ENCODE assay signal across 1 cellular context in the genomic region with DNA sequence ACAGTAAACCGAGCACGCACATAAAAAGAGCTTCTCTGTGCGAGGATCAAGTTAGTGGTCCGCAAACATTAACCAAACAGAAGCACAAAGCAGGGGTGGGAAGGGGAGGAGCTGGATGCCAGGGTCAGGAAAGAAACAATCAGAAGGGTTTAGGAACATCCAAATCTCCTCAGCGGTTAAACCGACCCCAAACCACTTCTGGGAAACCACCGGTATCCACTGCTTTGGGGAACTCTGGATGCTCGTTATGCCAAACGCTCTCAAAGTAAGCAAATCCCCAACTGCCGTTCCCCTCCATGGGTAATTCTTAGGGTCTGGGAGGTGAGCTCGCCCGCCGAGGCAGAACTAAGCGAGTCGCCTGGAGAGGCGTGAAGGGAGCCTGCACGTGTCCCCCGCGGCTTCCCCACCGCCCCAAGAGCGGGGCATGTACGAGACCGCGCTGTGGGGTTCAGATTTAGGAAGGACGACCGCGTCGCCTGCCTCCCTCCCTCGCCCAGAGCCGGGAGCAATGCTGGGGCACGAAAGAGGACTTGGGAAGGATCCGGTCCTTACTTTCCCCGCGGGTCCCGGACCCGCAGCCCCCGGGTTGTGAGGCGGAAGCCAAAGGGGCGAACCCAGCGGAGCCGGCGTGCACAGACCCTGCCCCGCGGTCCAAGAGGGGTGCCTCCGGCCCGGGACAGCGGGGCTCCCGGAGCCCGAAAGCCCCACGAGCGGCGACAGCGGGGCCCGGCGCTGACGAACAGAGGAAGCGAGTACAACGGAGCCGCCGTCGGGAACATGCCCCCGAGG.
TF ChIP-seq lines count a peak whose summit lies in the region.

No MANE protein-coding gene starts in this region.

TF ChIP-seq in K562, 482 proteins besides CTCF, POLR2A, EP300 and RAD21 (continued from another document and continues in another):
- TF ChIP-seq, protein P1, sequence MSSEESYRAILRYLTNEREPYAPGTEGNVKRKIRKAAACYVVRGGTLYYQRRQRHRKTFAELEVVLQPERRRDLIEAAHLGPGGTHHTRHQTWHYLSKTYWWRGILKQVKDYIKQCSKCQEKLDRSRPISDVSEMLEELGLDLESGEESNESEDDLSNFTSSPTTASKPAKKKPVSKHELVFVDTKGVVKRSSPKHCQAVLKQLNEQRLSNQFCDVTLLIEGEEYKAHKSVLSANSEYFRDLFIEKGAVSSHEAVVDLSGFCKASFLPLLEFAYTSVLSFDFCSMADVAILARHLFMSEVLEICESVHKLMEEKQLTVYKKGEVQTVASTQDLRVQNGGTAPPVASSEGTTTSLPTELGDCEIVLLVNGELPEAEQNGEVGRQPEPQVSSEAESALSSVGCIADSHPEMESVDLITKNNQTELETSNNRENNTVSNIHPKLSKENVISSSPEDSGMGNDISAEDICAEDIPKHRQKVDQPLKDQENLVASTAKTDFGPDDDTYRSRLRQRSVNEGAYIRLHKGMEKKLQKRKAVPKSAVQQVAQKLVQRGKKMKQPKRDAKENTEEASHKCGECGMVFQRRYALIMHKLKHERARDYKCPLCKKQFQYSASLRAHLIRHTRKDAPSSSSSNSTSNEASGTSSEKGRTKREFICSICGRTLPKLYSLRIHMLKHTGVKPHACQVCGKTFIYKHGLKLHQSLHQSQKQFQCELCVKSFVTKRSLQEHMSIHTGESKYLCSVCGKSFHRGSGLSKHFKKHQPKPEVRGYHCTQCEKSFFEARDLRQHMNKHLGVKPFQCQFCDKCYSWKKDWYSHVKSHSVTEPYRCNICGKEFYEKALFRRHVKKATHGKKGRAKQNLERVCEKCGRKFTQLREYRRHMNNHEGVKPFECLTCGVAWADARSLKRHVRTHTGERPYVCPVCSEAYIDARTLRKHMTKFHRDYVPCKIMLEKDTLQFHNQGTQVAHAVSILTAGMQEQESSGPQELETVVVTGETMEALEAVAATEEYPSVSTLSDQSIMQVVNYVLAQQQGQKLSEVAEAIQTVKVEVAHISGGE (CRISPR knock-in tag; IDR thresholded peaks at IDR 0.05) = no peak; a peak in 1 of 6 replicates
- TF ChIP-seq MECOM (CRISPR knock-in tag; IDR thresholded peaks at IDR 0.05) (no peak), HBP1 (CRISPR knock-in tag; IDR thresholded peaks at IDR 0.05) (no peak), BRF2 (IDR thresholded peaks at IDR 0.05; ENCODE audit: borderline replicate concordance, insufficient read depth, insufficient read length) (no peak), KLF13 (tag; IDR thresholded peaks at IDR 0.05; ENCODE audit: borderline replicate concordance, low read depth) (no peak), SMAD1 (IDR thresholded peaks at IDR 0.05; ENCODE audit: low read depth, low read length, partially characterized antibody) (no peak), ZNF584 (CRISPR knock-in tag; IDR thresholded peaks at IDR 0.05; ENCODE audit: low read depth) (no peak), MAZ (CRISPR knock-in tag; conservative IDR thresholded peaks at IDR 0.05 in 1 of 2, IDR thresholded peaks at IDR 0.05 in 1 of 2) (peak in 1 of 2 experiments; percentile 4; a peak in 1 of 4 replicates), LCOR (CRISPR knock-in tag; IDR thresholded peaks at IDR 0.05) (no peak), STAT5A (IDR thresholded peaks at IDR 0.05; ENCODE audit: borderline replicate concordance, low read length) (no peak), PYGO2 (tag; IDR thresholded peaks at IDR 0.05) (no peak), CREM (IDR thresholded peaks at IDR 0.05; ENCODE audit: low read depth) (no peak), ZNF589 (CRISPR knock-in tag; IDR thresholded peaks at IDR 0.05; ENCODE audit: low read depth) (no peak), SRSF9 (IDR thresholded peaks at IDR 0.05; ENCODE audit: borderline replicate concordance, low read depth, low read length) (no peak), NEUROD1 (IDR thresholded peaks at IDR 0.05; ENCODE audit: borderline replicate concordance, low read depth, low read length, partially characterized antibody) (no peak), ZFPM2 (CRISPR knock-in tag; IDR thresholded peaks at IDR 0.05) (no peak), KDM1A (IDR thresholded peaks at IDR 0.05) (no peak), EZH2 (IDR thresholded peaks at IDR 0.05; ENCODE audit: borderline replicate concordance, low read depth, low read length) (no peak), HMBOX1 (IDR thresholded peaks at IDR 0.05) (no peak), ARID2 (IDR thresholded peaks at IDR 0.05) (no peak), MTA1 (IDR thresholded peaks at IDR 0.05; ENCODE audit: borderline replicate concordance) (no peak), ZNF253 (CRISPR knock-in tag; conservative IDR thresholded peaks at IDR 0.05) (no peak), ZKSCAN1 (IDR thresholded peaks at IDR 0.05; ENCODE audit: low read depth, low read length) (no peak), DIDO1 (tag; IDR thresholded peaks at IDR 0.05; ENCODE audit: low read depth) (no peak), ZNF239 (CRISPR knock-in tag; IDR thresholded peaks at IDR 0.05) (no peak), PBX2 (CRISPR knock-in tag; IDR thresholded peaks at IDR 0.05; ENCODE audit: low read depth) (no peak), PBX2 (tag; conservative IDR thresholded peaks at IDR 0.05; ENCODE audit: low read depth) (no peak), GTF2E2 (tag; IDR thresholded peaks at IDR 0.05) (no peak), OTX1 (CRISPR knock-in tag; IDR thresholded peaks at IDR 0.05) (no peak), TRIM28 (IDR thresholded peaks at IDR 0.05) (no peak), FOXK2 (conservative IDR thresholded peaks at IDR 0.05 in 1 of 2, IDR thresholded peaks at IDR 0.05 in 1 of 2; ENCODE audit: low read depth in 2 of 2) (0 out of 4 replicates have a peak, but pooled peaks of 1 of the 2 experiments have one; percentile 8), PCBP1 (IDR thresholded peaks at IDR 0.05; ENCODE audit: low read depth, low read length, poor library complexity, severe bottlenecking) (peak; percentile 62), BHLHE40 (IDR thresholded peaks at IDR 0.05; ENCODE audit: low read length) (peak; percentile 8; the same call in 1 of the 2 replicates), RB1 (IDR thresholded peaks at IDR 0.05; ENCODE audit: low read depth) (no peak), ERF (CRISPR knock-in tag; IDR thresholded peaks at IDR 0.05) (no peak), FOXA3 (CRISPR knock-in tag; conservative IDR thresholded peaks at IDR 0.05 in 1 of 2, IDR thresholded peaks at IDR 0.05 in 1 of 2) (no peak), ZFP1 (CRISPR knock-in tag; IDR thresholded peaks at IDR 0.05) (no peak), ZNF444 (CRISPR knock-in tag; IDR thresholded peaks at IDR 0.05) (no peak), ZNF507 (tag; conservative IDR thresholded peaks at IDR 0.05) (no peak), XRCC3 (IDR thresholded peaks at IDR 0.05) (no peak), JUND (IDR thresholded peaks at IDR 0.05; ENCODE audit: borderline replicate concordance, low read depth, low read length) (no peak), JUND (tag; IDR thresholded peaks at IDR 0.05; ENCODE audit: borderline replicate concordance, low read depth, low read length) (no peak), XRCC4 (IDR thresholded peaks at IDR 0.05; ENCODE audit: extremely low read depth, insufficient read depth, insufficient read length) (no peak), KLF10 (CRISPR knock-in tag; IDR thresholded peaks at IDR 0.05) (no peak), ZBTB1 (CRISPR knock-in tag; IDR thresholded peaks at IDR 0.05; ENCODE audit: borderline replicate concordance, low read depth) (0 out of 2 replicates have a peak, but pooled peaks have one; percentile 58), SOX6 (IDR thresholded peaks at IDR 0.05) (no peak)
- TF ChIP-seq, protein P2, sequence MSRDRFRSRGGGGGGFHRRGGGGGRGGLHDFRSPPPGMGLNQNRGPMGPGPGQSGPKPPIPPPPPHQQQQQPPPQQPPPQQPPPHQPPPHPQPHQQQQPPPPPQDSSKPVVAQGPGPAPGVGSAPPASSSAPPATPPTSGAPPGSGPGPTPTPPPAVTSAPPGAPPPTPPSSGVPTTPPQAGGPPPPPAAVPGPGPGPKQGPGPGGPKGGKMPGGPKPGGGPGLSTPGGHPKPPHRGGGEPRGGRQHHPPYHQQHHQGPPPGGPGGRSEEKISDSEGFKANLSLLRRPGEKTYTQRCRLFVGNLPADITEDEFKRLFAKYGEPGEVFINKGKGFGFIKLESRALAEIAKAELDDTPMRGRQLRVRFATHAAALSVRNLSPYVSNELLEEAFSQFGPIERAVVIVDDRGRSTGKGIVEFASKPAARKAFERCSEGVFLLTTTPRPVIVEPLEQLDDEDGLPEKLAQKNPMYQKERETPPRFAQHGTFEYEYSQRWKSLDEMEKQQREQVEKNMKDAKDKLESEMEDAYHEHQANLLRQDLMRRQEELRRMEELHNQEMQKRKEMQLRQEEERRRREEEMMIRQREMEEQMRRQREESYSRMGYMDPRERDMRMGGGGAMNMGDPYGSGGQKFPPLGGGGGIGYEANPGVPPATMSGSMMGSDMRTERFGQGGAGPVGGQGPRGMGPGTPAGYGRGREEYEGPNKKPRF (IDR thresholded peaks at IDR 0.05; ENCODE audit: low read depth, low read length) = no peak
- TF ChIP-seq, protein P3, sequence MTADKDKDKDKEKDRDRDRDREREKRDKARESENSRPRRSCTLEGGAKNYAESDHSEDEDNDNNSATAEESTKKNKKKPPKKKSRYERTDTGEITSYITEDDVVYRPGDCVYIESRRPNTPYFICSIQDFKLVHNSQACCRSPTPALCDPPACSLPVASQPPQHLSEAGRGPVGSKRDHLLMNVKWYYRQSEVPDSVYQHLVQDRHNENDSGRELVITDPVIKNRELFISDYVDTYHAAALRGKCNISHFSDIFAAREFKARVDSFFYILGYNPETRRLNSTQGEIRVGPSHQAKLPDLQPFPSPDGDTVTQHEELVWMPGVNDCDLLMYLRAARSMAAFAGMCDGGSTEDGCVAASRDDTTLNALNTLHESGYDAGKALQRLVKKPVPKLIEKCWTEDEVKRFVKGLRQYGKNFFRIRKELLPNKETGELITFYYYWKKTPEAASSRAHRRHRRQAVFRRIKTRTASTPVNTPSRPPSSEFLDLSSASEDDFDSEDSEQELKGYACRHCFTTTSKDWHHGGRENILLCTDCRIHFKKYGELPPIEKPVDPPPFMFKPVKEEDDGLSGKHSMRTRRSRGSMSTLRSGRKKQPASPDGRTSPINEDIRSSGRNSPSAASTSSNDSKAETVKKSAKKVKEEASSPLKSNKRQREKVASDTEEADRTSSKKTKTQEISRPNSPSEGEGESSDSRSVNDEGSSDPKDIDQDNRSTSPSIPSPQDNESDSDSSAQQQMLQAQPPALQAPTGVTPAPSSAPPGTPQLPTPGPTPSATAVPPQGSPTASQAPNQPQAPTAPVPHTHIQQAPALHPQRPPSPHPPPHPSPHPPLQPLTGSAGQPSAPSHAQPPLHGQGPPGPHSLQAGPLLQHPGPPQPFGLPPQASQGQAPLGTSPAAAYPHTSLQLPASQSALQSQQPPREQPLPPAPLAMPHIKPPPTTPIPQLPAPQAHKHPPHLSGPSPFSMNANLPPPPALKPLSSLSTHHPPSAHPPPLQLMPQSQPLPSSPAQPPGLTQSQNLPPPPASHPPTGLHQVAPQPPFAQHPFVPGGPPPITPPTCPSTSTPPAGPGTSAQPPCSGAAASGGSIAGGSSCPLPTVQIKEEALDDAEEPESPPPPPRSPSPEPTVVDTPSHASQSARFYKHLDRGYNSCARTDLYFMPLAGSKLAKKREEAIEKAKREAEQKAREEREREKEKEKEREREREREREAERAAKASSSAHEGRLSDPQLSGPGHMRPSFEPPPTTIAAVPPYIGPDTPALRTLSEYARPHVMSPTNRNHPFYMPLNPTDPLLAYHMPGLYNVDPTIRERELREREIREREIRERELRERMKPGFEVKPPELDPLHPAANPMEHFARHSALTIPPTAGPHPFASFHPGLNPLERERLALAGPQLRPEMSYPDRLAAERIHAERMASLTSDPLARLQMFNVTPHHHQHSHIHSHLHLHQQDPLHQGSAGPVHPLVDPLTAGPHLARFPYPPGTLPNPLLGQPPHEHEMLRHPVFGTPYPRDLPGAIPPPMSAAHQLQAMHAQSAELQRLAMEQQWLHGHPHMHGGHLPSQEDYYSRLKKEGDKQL (CRISPR knock-in tag; IDR thresholded peaks at IDR 0.05; ENCODE audit: borderline replicate concordance) = 0 out of 2 replicates have a peak, but pooled peaks have one; percentile 80
